Comparison of ENCODE assay signal across 16 cellular contexts in genomic region chr17:46129302-46129701, GRCh38.
DNase-seq lines count a peak whose midpoint lies in the region; ATAC-seq, FAIRE-seq and TF ChIP-seq lines count a peak whose summit lies in the region.
"Had no signal": no experiment of that assay in that cellular context is flagged by ENCODE, and none has a peak within 500 bp of the region (broad histone marks: within the 10 kb centered on the region; RNA-seq: fewer than 3 reads in every experiment).

No MANE protein-coding gene starts in this region.

- no peak for TF ChIP-seq RAD21 in SK-N-SH (IDR thresholded peaks at IDR 0.05; ENCODE audit: low read length)

- peaks cover 99% of the 10 kb centered on the region for H3K79me2 ChIP-seq in SK-N-SH (ENCODE audit: insufficient read depth)

- H3K36me3 Mint-ChIP-seq in osteocyte (ENCODE audit: unreplicated experiment), result peaks cover 6% of the 10 kb centered on the region

- H3K4me1 ChIP-seq in left ventricle myocardium inferior (peaks cover 96% of the 10 kb centered on the region), right cardiac atrium (ENCODE audit: control insufficient read depth, insufficient read depth, low read length) (peaks cover 7% of the 10 kb centered on the region), SK-N-SH (ENCODE audit: control insufficient read depth in 1 of 2, insufficient read depth in 2 of 2, low read depth in 1 of 2, low read length in 1 of 2) (peaks cover 10 to 16% of the 10 kb centered on the region in 2 experiments; a peak in 3 of 4 replicates), gastrocnemius medialis (peaks cover 81 to 88% of the 10 kb centered on the region in 2 donors)

- CTCF ChIA-PET in SK-N-SH (lab: Yijun Ruan, JAX), result interaction anchor here (1.2 to 1.6 kb wide), 3 partner anchors 12 to 85 kb away, joined by 3 to 5 read pairs (median 3); no protein-coding TSS in a partner anchor

- H3K27me3 Mint-ChIP-seq in osteocyte (ENCODE audit: unreplicated experiment), result no peaks in the 10 kb centered on the region

- intact Hi-C loops in left ventricle myocardium inferior (cut with micrococcal nuclease) (no loop called here), right cardiac atrium (cut with DNase I) (loop anchor here in 1 of 4 donors (10.0 kb wide), 1 partner anchor 65 kb away; no protein-coding TSS in a partner anchor), gastrocnemius medialis (cut with DNase I; ENCODE audit: low total_unique reads) (no loop called here)

- H3K27ac ChIP-seq in left ventricle myocardium inferior (replicated peaks), result peak overlapping the region; percentile 49
- H3K27ac ChIP-seq in right cardiac atrium (ENCODE audit: low read length), result no peak overlapping the region
- peak overlapping the region in 1 of 2 experiments; percentile 3; a peak in 1 of 4 replicates for H3K27ac ChIP-seq in SK-N-SH (ENCODE audit: low read depth in 2 of 2, low read length in 1 of 2)
- peak overlapping the region in 3 of 4 donors; percentile 0 to 52 (median 25) for H3K27ac ChIP-seq in gastrocnemius medialis
- H3K27ac ChIP-seq: KMS-11 had no signal

- H3K4me3 Mint-ChIP-seq in osteocyte (ENCODE audit: unreplicated experiment), result no peak overlapping the region

- DNase-seq in left ventricle myocardium inferior (no peak), right cardiac atrium (no peak), SK-N-SH (no peak), gastrocnemius medialis (no peak), osteocyte (ENCODE audit: extremely low spot score, unreplicated experiment) (no peak)
- no peak for DNase-seq in activated T-cell treated with anti-CD3 and anti-CD28 coated beads, Interleukin-2, amount 50 U/mL, for 48 hours
- DNase-seq: DMS 273 treated with DMSO at 0.1 percent for 48 hours, MG63, NCI-H1092 treated with DMSO at 0.1 percent for 48 hours, NCI-H1694 treated with DMSO at 0.1 percent for 48 hours, NCI-H748 treated with DMSO at 0.1 percent for 48 hours, PC-3 had no signal

- in situ Hi-C loops in gastrocnemius medialis (cut with MboI; ENCODE audit: low sequenced_read_pairs in 4 of 4), result no loop called here

- H3K9me3 ChIP-seq in left ventricle myocardium inferior (replicated peaks) (no peaks in the 10 kb centered on the region), right cardiac atrium (ENCODE audit: control insufficient read depth, low read length) (no peaks in the 10 kb centered on the region), SK-N-SH (no peaks in the 10 kb centered on the region), gastrocnemius medialis (no peaks in the 10 kb centered on the region)
- H3K9me3 ChIP-seq: MG63 had no signal

- H3K4me1 Mint-ChIP-seq in osteocyte (ENCODE audit: unreplicated experiment), result peaks cover 39% of the 10 kb centered on the region

- H3K27ac Mint-ChIP-seq in osteocyte (ENCODE audit: unreplicated experiment), result no peak overlapping the region

- TF ChIP-seq POLR2A in gastrocnemius medialis (IDR thresholded peaks at IDR 0.05), result no peak

- H3K36me3 ChIP-seq in left ventricle myocardium inferior (no peaks in the 10 kb centered on the region), SK-N-SH (replicated peaks in 1 of 2; ENCODE audit: control insufficient read depth in 1 of 2, insufficient read depth in 2 of 2, low read length in 1 of 2) (peaks cover 0 to 7% of the 10 kb centered on the region in 2 experiments), gastrocnemius medialis (no peaks in the 10 kb centered on the region)

- H3K9me3 Mint-ChIP-seq in osteocyte (ENCODE audit: unreplicated experiment), result no peaks in the 10 kb centered on the region

- TF ChIP-seq EP300 in SK-N-SH (IDR thresholded peaks at IDR 0.05; ENCODE audit: borderline replicate concordance in 1 of 2, low read depth in 1 of 2, low read length in 1 of 2), result peak in 1 of 2 experiments; percentile 34; a peak in 1 of 4 replicates

- POLR2A ChIA-PET in SK-N-SH (lab: Yijun Ruan, JAX), result no interaction called here

- peak; percentile 86 for FAIRE-seq in islet of Langerhans (lab: Jason Lieb, UNC)
- FAIRE-seq: H54 had no signal

- ATAC-seq in right cardiac atrium (no peak), gastrocnemius medialis (no peak), HG02973 (IDR thresholded peaks at IDR 0.05; ENCODE audit: unreplicated experiment) (no peak)
- ATAC-seq: PC-3 had no signal

- WGBS in right cardiac atrium, result 40% methylated on average over 2 of the region's 2 CpGs
- WGBS in SK-N-SH (ENCODE audit: low lambda C conversion rate), result 76% methylated on average over 2 of the region's 2 CpGs

- H2AFZ ChIP-seq in SK-N-SH (ENCODE audit: low read depth), result no peak overlapping the region

- H3F3A ChIP-seq in SK-N-SH (replicated peaks; ENCODE audit: insufficient read depth), result no peaks in the 10 kb centered on the region

- H3K27me3 ChIP-seq in left ventricle myocardium inferior (ENCODE audit: low read depth) (no peaks in the 10 kb centered on the region), right cardiac atrium (ENCODE audit: control insufficient read depth, insufficient read depth) (no peaks in the 10 kb centered on the region), SK-N-SH (ENCODE audit: insufficient read depth) (no peaks in the 10 kb centered on the region), gastrocnemius medialis (no peaks in the 10 kb centered on the region)
- H3K27me3 ChIP-seq: MG63 had no signal

- peaks cover 98% of the 10 kb centered on the region for H4K20me1 ChIP-seq in SK-N-SH (ENCODE audit: insufficient read depth)

- TF ChIP-seq CTCF in left ventricle myocardium inferior (IDR thresholded peaks at IDR 0.05; ENCODE audit: borderline replicate concordance) (no peak), SK-N-SH (IDR thresholded peaks at IDR 0.05) (no peak), gastrocnemius medialis (IDR thresholded peaks at IDR 0.05 in 4 of 5, conservative IDR thresholded peaks at IDR 0.05 in 1 of 5) (no peak), osteocyte (IDR thresholded peaks at IDR 0.05) (no peak)

- no peaks in the 10 kb centered on the region for H3K9me2 ChIP-seq in SK-N-SH

- no peak overlapping the region for H3K9ac ChIP-seq in SK-N-SH
- H3K9ac ChIP-seq: KMS-11 had no signal

- no peak overlapping the region for H3K4me2 ChIP-seq in SK-N-SH
- H3K4me2 ChIP-seq: KMS-11 had no signal

- no peak overlapping the region for H3K4me3 ChIP-seq in left ventricle myocardium inferior
- H3K4me3 ChIP-seq in right cardiac atrium (ENCODE audit: low read length), result no peak overlapping the region
- H3K4me3 ChIP-seq in SK-N-SH (ENCODE audit: low read depth in 2 of 2, low read length in 1 of 2), result no peak overlapping the region
- H3K4me3 ChIP-seq in gastrocnemius medialis, result no peak overlapping the region
- H3K4me3 ChIP-seq: MG63 had no signal

TF ChIP-seq in SK-N-SH, 30 proteins besides CTCF, POLR2A, EP300 and RAD21:
- no peak for TF ChIP-seq IRF3 (IDR thresholded peaks at IDR 0.05; ENCODE audit: low read depth, low read length)
- no peak for TF ChIP-seq RXRA (IDR thresholded peaks at IDR 0.05; ENCODE audit: borderline replicate concordance, low read depth)
- no peak for TF ChIP-seq MXI1 (IDR thresholded peaks at IDR 0.05; ENCODE audit: low read depth, low read length)
- TF ChIP-seq USF1 (IDR thresholded peaks at IDR 0.05; ENCODE audit: borderline replicate concordance, low read depth), result no peak
- TF ChIP-seq EZH2phosphoT487 (IDR thresholded peaks at IDR 0.05; ENCODE audit: borderline replicate concordance, low read depth), result no peak
- TF ChIP-seq RCOR1 (IDR thresholded peaks at IDR 0.05; ENCODE audit: low read length), result no peak
- TF ChIP-seq TCF12 (IDR thresholded peaks at IDR 0.05), result peak; percentile 50; the same call in 1 of the 2 replicates
- peak; percentile 37; the same call in 1 of the 2 replicates for TF ChIP-seq PBX3 (IDR thresholded peaks at IDR 0.05)
- peak; percentile 49; the same call in 1 of the 2 replicates for TF ChIP-seq GATA2 (CRISPR knock-in tag; IDR thresholded peaks at IDR 0.05)
- TF ChIP-seq SIN3A (IDR thresholded peaks at IDR 0.05; ENCODE audit: borderline replicate concordance, low read depth, low read length), result no peak
